15 cellular contexts compared by ENCODE assay signal in the genomic region with DNA sequence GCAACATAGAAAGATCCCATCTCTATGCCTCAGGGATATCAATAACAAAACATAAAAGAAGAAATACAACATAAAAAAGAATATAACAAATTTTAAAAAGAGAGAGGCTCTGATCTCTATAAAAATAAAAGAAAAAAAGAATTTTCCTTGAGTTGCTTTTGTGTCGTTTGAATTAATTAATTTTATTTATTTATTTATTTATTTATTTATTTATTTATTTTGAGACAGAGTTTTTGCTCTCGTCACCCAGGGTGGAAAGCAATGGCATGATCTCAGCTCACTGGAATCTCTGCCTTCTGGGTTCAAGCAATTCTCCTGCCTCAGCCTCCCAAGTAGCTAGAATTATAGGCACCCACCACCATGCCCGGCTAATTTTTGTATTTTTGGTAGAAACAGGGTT. TPM values are rescaled to one million over a fixed set of nuclear protein-coding genes. Genes with fewer than 3 reads are reported as not detected.
DNase-seq lines count a peak whose midpoint lies in the region; ATAC-seq and TF ChIP-seq lines count a peak whose summit lies in the region.
"Had no signal": no experiment of that assay in that cellular context is flagged by ENCODE, and none has a peak within 500 bp of the region (broad histone marks: within the 10 kb centered on the region; RNA-seq: fewer than 3 reads in every experiment).

No MANE protein-coding gene starts in this region.

- peaks cover 0 to 17% of the 10 kb centered on the region in 2 donors for H3K4me1 ChIP-seq in right atrium auricular region
- no peaks in the 10 kb centered on the region for H3K4me1 ChIP-seq in colonic mucosa
- peaks cover 10 to 29% of the 10 kb centered on the region in 2 donors for H3K4me1 ChIP-seq in naive thymus-derived CD4-positive, alpha-beta T cell (ENCODE audit: control insufficient read depth in 2 of 2, insufficient read depth in 2 of 2, low read length in 2 of 2)
- H3K4me1 ChIP-seq: neural progenitor cell had no signal

- H3K4me3 ChIP-seq in right atrium auricular region = no peak overlapping the region
- H3K4me3 ChIP-seq in colonic mucosa = no peak overlapping the region
- H3K4me3 ChIP-seq in naive thymus-derived CD4-positive, alpha-beta T cell (ENCODE audit: low read length) = no peak overlapping the region
- H3K4me3 ChIP-seq: neural progenitor cell, tibial artery had no signal

- no peak overlapping the region for H3K9ac ChIP-seq in colonic mucosa (ENCODE audit: low read depth in 2 of 2, low read length in 2 of 2)
- H3K9ac ChIP-seq: neural progenitor cell had no signal

- H3K27ac Mint-ChIP-seq in naive thymus-derived CD4-positive, alpha-beta T cell = peak overlapping the region in 8 of 9 donors; percentile 38 to 97 (median 84)
- H3K27ac Mint-ChIP-seq in activated T-helper 17 cell treated with anti-CD3 and anti-CD28 coated beads, Interleukin-2, amount 50 U/mL, for 72 hours = no peak overlapping the region

- H3K27ac ChIP-seq in right atrium auricular region (peak overlapping the region; percentile 64 to 81), colonic mucosa (peak overlapping the region; percentile 95)
- H3K27ac ChIP-seq in naive thymus-derived CD4-positive, alpha-beta T cell (ENCODE audit: low read depth, low read length) = peak overlapping the region; percentile 73
- H3K27ac ChIP-seq: neural progenitor cell had no signal

- intact Hi-C loops in left ventricle myocardium superior (cut with micrococcal nuclease) (no loop called here), colonic mucosa (cut with DNase I) (no loop called here)
- intact Hi-C loops in naive thymus-derived CD4-positive, alpha-beta T cell (cut with micrococcal nuclease) = loop anchor here in 1 of 2 donors (2.0 kb wide), 1 partner anchor 16 kb away; no protein-coding TSS in a partner anchor

- POLR2A ChIA-PET in naive thymus-derived CD4-positive, alpha-beta T cell (lab: Charles Lee) = interaction anchor here (0.6 to 3.4 kb wide), 5 partner anchors 9 to 291 kb away, joined by 3 to 16 read pairs (median 5); partner anchors contain the start of genes ARHGAP30 and F11R

- H3K4me1 Mint-ChIP-seq in naive thymus-derived CD4-positive, alpha-beta T cell = peaks cover 22 to 38% (median 32%) of the 10 kb centered on the region in 7 donors
- peaks cover 24% of the 10 kb centered on the region for H3K4me1 Mint-ChIP-seq in activated T-helper 17 cell treated with anti-CD3 and anti-CD28 coated beads, Interleukin-2, amount 50 U/mL, for 72 hours

- H3K4me3 Mint-ChIP-seq in naive thymus-derived CD4-positive, alpha-beta T cell = peak overlapping the region in 4 of 10 donors; percentile 19 to 84 (median 46)
- H3K4me3 Mint-ChIP-seq in activated T-helper 17 cell treated with anti-CD3 and anti-CD28 coated beads, Interleukin-2, amount 50 U/mL, for 72 hours = no peak overlapping the region
- H3K4me3 Mint-ChIP-seq: neural progenitor cell had no signal

- H3K36me3 Mint-ChIP-seq in naive thymus-derived CD4-positive, alpha-beta T cell = no peaks in the 10 kb centered on the region
- H3K36me3 Mint-ChIP-seq in activated T-helper 17 cell treated with anti-CD3 and anti-CD28 coated beads, Interleukin-2, amount 50 U/mL, for 72 hours (ENCODE audit: low read depth) = peaks cover 33% of the 10 kb centered on the region
- H3K36me3 Mint-ChIP-seq: neural progenitor cell had no signal

- no peaks in the 10 kb centered on the region for H3K9me3 ChIP-seq in right atrium auricular region
- no peaks in the 10 kb centered on the region for H3K9me3 ChIP-seq in colonic mucosa
- H3K9me3 ChIP-seq in naive thymus-derived CD4-positive, alpha-beta T cell (ENCODE audit: control insufficient read depth in 2 of 3, low read length in 3 of 3) = no peaks in the 10 kb centered on the region
- H3K9me3 ChIP-seq: tibial artery had no signal

- no peaks in the 10 kb centered on the region for H3K9me3 Mint-ChIP-seq in naive thymus-derived CD4-positive, alpha-beta T cell
- H3K9me3 Mint-ChIP-seq in activated T-helper 17 cell treated with anti-CD3 and anti-CD28 coated beads, Interleukin-2, amount 50 U/mL, for 72 hours = no peaks in the 10 kb centered on the region
- H3K9me3 Mint-ChIP-seq: neural progenitor cell had no signal

- in situ Hi-C loops in KBM-7 (cut with MboI; ENCODE audit: low pct_unique_long_range_greater_than_20kb, low sequenced_read_pairs) = no loop called here

- no peaks in the 10 kb centered on the region for H3K27me3 ChIP-seq in right atrium auricular region
- no peaks in the 10 kb centered on the region for H3K27me3 ChIP-seq in colonic mucosa
- H3K27me3 ChIP-seq in naive thymus-derived CD4-positive, alpha-beta T cell (ENCODE audit: control insufficient read depth in 2 of 2, insufficient read depth in 2 of 2, low read length in 2 of 2) = no peaks in the 10 kb centered on the region
- H3K27me3 ChIP-seq: neural progenitor cell, tibial artery had no signal

- DNase-seq in right atrium auricular region (ENCODE audit: low spot score) (no peak), left ventricle myocardium superior (no peak), colonic mucosa (no peak), NCI-H1930 (lab: John Stamatoyannopoulos, UW) (no peak), KBM-7 (no peak), NCI-H2081 treated with DMSO at 0.1 percent for 48 hours (lab: John Stamatoyannopoulos, UW) (no peak)
- DNase-seq in naive thymus-derived CD4-positive, alpha-beta T cell = no peak
- DNase-seq: NCI-H1105 treated with DMSO at 0.1 percent for 48 hours, T-helper 17 cell, tibial artery had no signal

- no peak for ATAC-seq in left ventricle myocardium superior
- ATAC-seq in naive thymus-derived CD4-positive, alpha-beta T cell = no peak
- ATAC-seq in activated T-helper 17 cell treated with anti-CD3 and anti-CD28 coated beads, Interleukin-2, amount 50 U/mL, for 72 hours (replicated peaks) = no peak

- no peak for TF ChIP-seq CTCF in right atrium auricular region (IDR thresholded peaks at IDR 0.05)
- no peak for TF ChIP-seq CTCF in colonic mucosa (IDR thresholded peaks at IDR 0.05)

- CTCF ChIA-PET in naive thymus-derived CD4-positive, alpha-beta T cell (lab: Charles Lee) = interaction anchor here (3.0 kb wide), 1 partner anchor 15 kb away, joined by 12 read pairs; no protein-coding TSS in a partner anchor

- no peaks in the 10 kb centered on the region for H3K27me3 Mint-ChIP-seq in naive thymus-derived CD4-positive, alpha-beta T cell
- H3K27me3 Mint-ChIP-seq in activated T-helper 17 cell treated with anti-CD3 and anti-CD28 coated beads, Interleukin-2, amount 50 U/mL, for 72 hours = no peaks in the 10 kb centered on the region
- H3K27me3 Mint-ChIP-seq: activated CD4-positive, alpha-beta T cell treated with anti-CD3 and anti-CD28 coated beads for 36 hours; T-helper 17 cell had no signal

- H3K36me3 ChIP-seq in right atrium auricular region (no peaks in the 10 kb centered on the region), colonic mucosa (no peaks in the 10 kb centered on the region)
- no peaks in the 10 kb centered on the region for H3K36me3 ChIP-seq in naive thymus-derived CD4-positive, alpha-beta T cell (ENCODE audit: control insufficient read depth in 2 of 3, insufficient read depth in 3 of 3, low read length in 3 of 3)
- H3K36me3 ChIP-seq: neural progenitor cell, tibial artery had no signal

RNA-seq across cellular contexts. Expression of gene F11R, which starts 8.5 kb away (rescaled TPM):
- total RNA-seq in right atrium auricular region (10 to 100 TPM; 11.2 to 26.2 TPM), left ventricle myocardium superior (8.3 TPM), colonic mucosa (100 to 1,000 TPM; 134 to 179 TPM)
- total RNA-seq in naive thymus-derived CD4-positive, alpha-beta T cell = 10 to 100 TPM; 11.3 to 23.7 (median 16.5) TPM
- 10 to 100 TPM; 12.7 to 14.4 TPM for polyA plus RNA-seq in naive thymus-derived CD4-positive, alpha-beta T cell
- 100 to 1,000 TPM in 1 of 2 donors, 10 to 100 TPM in 1; 13.0 to 110 TPM for total RNA-seq in activated T-helper 17 cell treated with anti-CD3 and anti-CD28 coated beads, Interleukin-2, amount 50 U/mL, for 72 hours

RNA-seq across cellular contexts. Expression of gene TSTD1, which starts 26.3 kb away (rescaled TPM):
- total RNA-seq in right atrium auricular region (100 to 1,000 TPM in 1 of 2 donors, 10 to 100 TPM in 1; 95.0 to 118 TPM), left ventricle myocardium superior (15.4 TPM), colonic mucosa (10 to 100 TPM; 74.7 to 87.8 TPM)
- 10 to 100 TPM; 49.8 to 84.0 (median 58.2) TPM for total RNA-seq in naive thymus-derived CD4-positive, alpha-beta T cell
- 100 to 1,000 TPM; 349 to 494 TPM for polyA plus RNA-seq in naive thymus-derived CD4-positive, alpha-beta T cell
- 100 to 1,000 TPM in 1 of 2 donors, 10 to 100 TPM in 1; 38.7 to 119 TPM for total RNA-seq in activated T-helper 17 cell treated with anti-CD3 and anti-CD28 coated beads, Interleukin-2, amount 50 U/mL, for 72 hours

RNA-seq across cellular contexts. Expression of gene USF1, which starts 33.4 kb away (rescaled TPM):
- total RNA-seq in right atrium auricular region = 10 to 100 TPM; 21.7 to 25.5 TPM
- total RNA-seq in left ventricle myocardium superior = 30.3 TPM
- total RNA-seq in colonic mucosa = 10 to 100 TPM; 63.6 TPM
- 100 to 1,000 TPM in 1 of 5 experiments, 10 to 100 TPM in 4; 71.6 to 115 (median 91.7) TPM for total RNA-seq in naive thymus-derived CD4-positive, alpha-beta T cell
- polyA plus RNA-seq in naive thymus-derived CD4-positive, alpha-beta T cell = 1 to 10 TPM; 3.9 to 5.5 TPM
- 10 to 100 TPM; 51.6 to 66.9 TPM for total RNA-seq in activated T-helper 17 cell treated with anti-CD3 and anti-CD28 coated beads, Interleukin-2, amount 50 U/mL, for 72 hours

RNA-seq across cellular contexts. Expression of gene ARHGAP30, which starts 57.3 kb away (rescaled TPM):
- total RNA-seq in right atrium auricular region (1 to 10 TPM; 1.4 to 4.6 TPM), left ventricle myocardium superior (3.7 TPM), colonic mucosa (1 to 10 TPM; 3.5 to 5.3 TPM)
- 100 to 1,000 TPM; 152 to 291 (median 235) TPM for total RNA-seq in naive thymus-derived CD4-positive, alpha-beta T cell
- polyA plus RNA-seq in naive thymus-derived CD4-positive, alpha-beta T cell = 100 to 1,000 TPM; 128 to 258 TPM
- total RNA-seq in activated T-helper 17 cell treated with anti-CD3 and anti-CD28 coated beads, Interleukin-2, amount 50 U/mL, for 72 hours = 100 to 1,000 TPM; 180 to 207 TPM

RNA-seq across cellular contexts. Expression of gene ITLN2, which starts 57.8 kb away (rescaled TPM):
- total RNA-seq in right atrium auricular region = 1 to 10 TPM; 2.0 to 6.3 TPM
- not detected for total RNA-seq in left ventricle myocardium superior
- total RNA-seq in colonic mucosa = not detected
- total RNA-seq in naive thymus-derived CD4-positive, alpha-beta T cell = not detected
- polyA plus RNA-seq in naive thymus-derived CD4-positive, alpha-beta T cell = not detected
- not detected for total RNA-seq in activated T-helper 17 cell treated with anti-CD3 and anti-CD28 coated beads, Interleukin-2, amount 50 U/mL, for 72 hours
- total RNA-seq: activated CD4-positive, alpha-beta T cell treated with anti-CD3 and anti-CD28 coated beads for 36 hours; Daoy; NCI-H460; T-helper 17 cell had no signal
